1 cellular context compared by ENCODE assay signal in genomic region chr13:59891053-59891452, GRCh38.
TF ChIP-seq lines count a peak whose summit lies in the region.

No MANE protein-coding gene starts in this region.

TF ChIP-seq in HepG2, 621 proteins besides CTCF, POLR2A, EP300 and RAD21 (continued from another document):
- no peak for TF ChIP-seq HMGXB3 (CRISPR knock-in tag; IDR thresholded peaks at IDR 0.05; ENCODE audit: borderline replicate concordance)
